8 cellular contexts compared by ENCODE assay signal in genomic region chr10:50497758-50498157, GRCh38.
DNase-seq lines count a peak whose midpoint lies in the region; ATAC-seq, FAIRE-seq and TF ChIP-seq lines count a peak whose summit lies in the region.

No MANE protein-coding gene starts in this region.

- no peak for TF ChIP-seq CTCF in choroid plexus epithelial cell (conservative IDR thresholded peaks at IDR 0.05; ENCODE audit: low read depth, low read length)
- no peak for TF ChIP-seq CTCF in smooth muscle cell (IDR thresholded peaks at IDR 0.05; ENCODE audit: borderline replicate concordance, insufficient read depth, poor library complexity, severe bottlenecking)
- TF ChIP-seq CTCF in kidney (IDR thresholded peaks at IDR 0.05; ENCODE audit: borderline replicate concordance, extremely low read depth, insufficient read depth), result no peak

- H3K4me3 Mint-ChIP-seq in naive thymus-derived CD8-positive, alpha-beta T cell, result no peak overlapping the region

- H3F3A ChIP-seq in smooth muscle cell (ENCODE audit: low read depth), result no peaks in the 10 kb centered on the region

- H3K9ac ChIP-seq in smooth muscle cell (ENCODE audit: low read depth), result no peak overlapping the region
- H3K9ac ChIP-seq in kidney (ENCODE audit: low read length in 2 of 2), result no peak overlapping the region

- DNase-seq in AG08395 (ENCODE audit: low spot score), result peak; percentile 49
- peak; percentile 92 for DNase-seq in choroid plexus epithelial cell (ENCODE audit: low read depth)
- no peak for DNase-seq in smooth muscle cell (lab: John Stamatoyannopoulos, UW; ENCODE audit: unreplicated experiment)
- DNase-seq in HK-2 (ENCODE audit: unreplicated experiment), result no peak
- no peak for DNase-seq in kidney
- no peak for DNase-seq in naive thymus-derived CD8-positive, alpha-beta T cell

- no peaks in the 10 kb centered on the region for H4K20me1 ChIP-seq in smooth muscle cell (ENCODE audit: low read depth)

- peak overlapping the region; percentile 34 for H3K4me2 ChIP-seq in smooth muscle cell

- H3K27ac Mint-ChIP-seq in naive thymus-derived CD8-positive, alpha-beta T cell, result peak overlapping the region in 1 of 10 donors; percentile 49

- no peak for FAIRE-seq in kidney (lab: Jason Lieb, UNC)

- POLR2A ChIA-PET in naive thymus-derived CD8-positive, alpha-beta T cell (lab: Charles Lee), result no interaction called here

- no peaks in the 10 kb centered on the region for H3K27me3 Mint-ChIP-seq in naive thymus-derived CD8-positive, alpha-beta T cell

- H3K9me3 ChIP-seq in smooth muscle cell (replicated peaks; ENCODE audit: low read depth) (no peaks in the 10 kb centered on the region), kidney (ENCODE audit: control insufficient read depth in 1 of 2, low read length in 2 of 2) (no peaks in the 10 kb centered on the region)

- H3K36me3 ChIP-seq in smooth muscle cell (ENCODE audit: low read depth) (no peaks in the 10 kb centered on the region), kidney (ENCODE audit: control insufficient read depth in 1 of 2, insufficient read depth in 2 of 2, low read length in 2 of 2) (no peaks in the 10 kb centered on the region)

- no peak overlapping the region for H2AFZ ChIP-seq in smooth muscle cell (ENCODE audit: low read depth)

- H3K4me1 Mint-ChIP-seq in naive thymus-derived CD8-positive, alpha-beta T cell, result peaks cover 17 to 44% (median 34%) of the 10 kb centered on the region in 4 donors

- ATAC-seq in GM19372 (IDR thresholded peaks at IDR 0.05; ENCODE audit: low read depth, unreplicated experiment) (peak; percentile 80), HG03342 (IDR thresholded peaks at IDR 0.05; ENCODE audit: unreplicated experiment) (peak; percentile 89)
- ATAC-seq in naive thymus-derived CD8-positive, alpha-beta T cell, result no peak

- H3K27ac ChIP-seq in smooth muscle cell (ENCODE audit: low read depth), result peak overlapping the region; percentile 51
- H3K27ac ChIP-seq in kidney (ENCODE audit: low read depth in 2 of 2, low read length in 2 of 2), result no peak overlapping the region

- H3K4me1 ChIP-seq in smooth muscle cell (ENCODE audit: low read depth), result no peaks in the 10 kb centered on the region
- H3K4me1 ChIP-seq in kidney (ENCODE audit: control insufficient read depth in 1 of 2, insufficient read depth in 1 of 2, low read depth in 1 of 2, low read length in 2 of 2), result no peaks in the 10 kb centered on the region

- H3K27me3 ChIP-seq in smooth muscle cell (ENCODE audit: low read depth), result no peaks in the 10 kb centered on the region

- no peak overlapping the region for H3K4me3 ChIP-seq in choroid plexus epithelial cell (ENCODE audit: low read depth, low read length)
- no peak overlapping the region for H3K4me3 ChIP-seq in smooth muscle cell
- H3K4me3 ChIP-seq in kidney (ENCODE audit: low read length in 2 of 2), result no peak overlapping the region

- H3K9me3 Mint-ChIP-seq in naive thymus-derived CD8-positive, alpha-beta T cell, result peaks cover 0 to 2% (median 0%) of the 10 kb centered on the region in 9 donors

- H3K79me2 ChIP-seq in smooth muscle cell (ENCODE audit: low read depth), result no peaks in the 10 kb centered on the region

- H3K36me3 Mint-ChIP-seq in naive thymus-derived CD8-positive, alpha-beta T cell, result peaks cover 0 to 30% (median 22%) of the 10 kb centered on the region in 3 donors

- intact Hi-C loops in kidney (cut with DNase I), result no loop called here

Comparison
In these comparisons a context has a peak if more than half of its experiments do, and no peak if none do; other contexts are left out.
1. DNase-seq: peak in AG08395 (single experiment) and choroid plexus epithelial cell (single experiment); none in smooth muscle cell (single experiment), HK-2 (single experiment), kidney (single experiment) and naive thymus-derived CD8-positive, alpha-beta T cell (0 of 10).
2. ATAC-seq: peak in GM19372 (single experiment) and HG03342 (single experiment); none in naive thymus-derived CD8-positive, alpha-beta T cell (0 of 2).